Comparison of ENCODE assay signal across 13 cellular contexts in genomic region chr1:234659538-234659937, GRCh38. TPM values are rescaled to one million over a fixed set of nuclear protein-coding genes. Genes with fewer than 3 reads are reported as not detected.
DNase-seq lines count a peak whose midpoint lies in the region; ATAC-seq and TF ChIP-seq lines count a peak whose summit lies in the region.
"Had no signal": no experiment of that assay in that cellular context is flagged by ENCODE, and none has a peak within 500 bp of the region (broad histone marks: within the 10 kb centered on the region; RNA-seq: fewer than 3 reads in every experiment).

No MANE protein-coding gene starts in this region.

- intact Hi-C loops in mammary epithelial cell (cut with micrococcal nuclease) = loop anchor here (2.0 kb wide), 1 partner anchor 265 kb away; no protein-coding TSS in a partner anchor

- peak overlapping the region; percentile 24 for H3K9ac ChIP-seq in mammary epithelial cell (ENCODE audit: insufficient read depth, low read length)
- H3K9ac ChIP-seq: parathyroid adenoma had no signal

- H3K4me3 ChIP-seq in AG10803 (ENCODE audit: low read length) (no peak overlapping the region), MG63 (no peak overlapping the region), mammary epithelial cell (replicated peaks in 1 of 3; ENCODE audit: insufficient read depth in 1 of 3, low read depth in 2 of 3, low read length in 3 of 3) (no peak overlapping the region)

- DNase-seq in AG10803 (ENCODE audit: low read depth) (peak; percentile 69), MG63 (peak; percentile 90), mammary epithelial cell (peak; percentile 92), lung microvascular endothelial cell (ENCODE audit: low read depth in 2 of 2) (peak; percentile 22 to 84), NCI-H748 (lab: John Stamatoyannopoulos, UW; ENCODE audit: unreplicated experiment) (no peak), NCI-H774 (lab: John Stamatoyannopoulos, UW) (no peak), DMS79 treated with DMSO at 0.1 percent for 48 hours (lab: John Stamatoyannopoulos, UW) (no peak)
- DNase-seq: effector CD4-positive, alpha-beta T cell; NCI-H1092; OCI-M1 had no signal

- dilution Hi-C loops in mammary epithelial cell (cut with HindIII; ENCODE audit: low sequenced_read_pairs) = loop anchor here (5.0 kb wide), 2 partner anchors 42 to 63 kb away; no protein-coding TSS in a partner anchor

- H3K9me3 ChIP-seq in MG63 (no peaks in the 10 kb centered on the region), mammary epithelial cell (replicated peaks; ENCODE audit: insufficient read depth, low read length) (no peaks in the 10 kb centered on the region)

- H3K36me3 ChIP-seq in MG63 = no peaks in the 10 kb centered on the region
- no peaks in the 10 kb centered on the region for H3K36me3 ChIP-seq in mammary epithelial cell (ENCODE audit: insufficient read depth, low read length)

- H3K4me2 ChIP-seq in mammary epithelial cell (ENCODE audit: insufficient read depth, low read depth, low read length) = peak overlapping the region; percentile 43

- in situ Hi-C loops in mammary epithelial cell (cut with MboI; ENCODE audit: low sequenced_read_pairs in 2 of 2) = loop anchor here (5.0 kb wide), 3 partner anchors 47 to 338 kb away; partner anchors contain the start of gene IRF2BP2 (in 2 of the 2)

- no peaks in the 10 kb centered on the region for H4K20me1 ChIP-seq in mammary epithelial cell (ENCODE audit: insufficient read depth, low read length)

- peak overlapping the region; percentile 37 for H2AFZ ChIP-seq in mammary epithelial cell (ENCODE audit: low read depth, low read length)
- H2AFZ ChIP-seq: parathyroid adenoma had no signal

- ATAC-seq in HG02970 (IDR thresholded peaks at IDR 0.05; ENCODE audit: low FRiP score, unreplicated experiment) = no peak

- 25% methylated on average over 8 of the region's 9 CpGs for WGBS in mammary epithelial cell (ENCODE audit: low coverage, missing lambda C conversion rate)

- no peak for TF ChIP-seq CTCF in AG10803 (conservative IDR thresholded peaks at IDR 0.05; ENCODE audit: low read length)
- no peak for TF ChIP-seq CTCF in mammary epithelial cell (conservative IDR thresholded peaks at IDR 0.05 in 1 of 2, IDR thresholded peaks at IDR 0.05 in 1 of 2; ENCODE audit: extremely low read depth in 1 of 2, insufficient read depth in 1 of 2, low read depth in 1 of 2, low read length in 2 of 2)

- H3K4me1 ChIP-seq in mammary epithelial cell (ENCODE audit: insufficient read depth, low read length) = peaks cover 43% of the 10 kb centered on the region

- CTCF ChIA-PET in mammary epithelial cell (lab: Charles Lee; ENCODE audit: low non-redundant PET) = no interaction called here

- no peaks in the 10 kb centered on the region for H3K27me3 ChIP-seq in MG63
- H3K27me3 ChIP-seq in mammary epithelial cell (ENCODE audit: insufficient read depth, low read length) = no peaks in the 10 kb centered on the region

- peaks cover 20% of the 10 kb centered on the region for H3K79me2 ChIP-seq in mammary epithelial cell (ENCODE audit: insufficient read depth, low read length)
- H3K79me2 ChIP-seq: parathyroid adenoma had no signal

- peak overlapping the region; percentile 99 for H3K27ac ChIP-seq in mammary epithelial cell (ENCODE audit: insufficient read depth, low read depth, low read length)
- H3K27ac ChIP-seq: C4-2B, parathyroid adenoma had no signal

- no TSS peak for BruUV-seq in mammary epithelial cell (replicated peaks; lab: Mats Ljungman, UMichigan)

RNA-seq across cellular contexts. Expression of gene IRF2BP2, which starts 49.6 kb away (rescaled TPM):
- 52.8 and 67.4 TPM in 2 replicates for total RNA-seq in MG63 (2014; rRNA removed; shearing (Covaris generic); ENCODE audit: low replicate concordance)
- 100 to 1,000 TPM in 1 of 2 donors, 10 to 100 TPM in 1; 75.3 to 109 TPM for total RNA-seq in mammary epithelial cell
- polyA plus RNA-seq in mammary epithelial cell = 63.4 TPM
- 33.1 TPM for polyA minus RNA-seq in mammary epithelial cell
- 66.3 and 70.2 TPM in 2 replicates for total RNA-seq in lung microvascular endothelial cell

Comparison
In these comparisons a context has a peak if more than half of its experiments do, and no peak if none do; other contexts are left out.
1. DNase-seq: peak in AG10803 (single experiment), MG63 (single experiment), mammary epithelial cell (single experiment) and lung microvascular endothelial cell (2 of 2); none in NCI-H748 (single experiment), NCI-H774 (single experiment) and DMS79 treated with DMSO at 0.1 percent for 48 hours (single experiment).